Comparison of ENCODE assay signal across 22 cellular contexts in the genomic region with DNA sequence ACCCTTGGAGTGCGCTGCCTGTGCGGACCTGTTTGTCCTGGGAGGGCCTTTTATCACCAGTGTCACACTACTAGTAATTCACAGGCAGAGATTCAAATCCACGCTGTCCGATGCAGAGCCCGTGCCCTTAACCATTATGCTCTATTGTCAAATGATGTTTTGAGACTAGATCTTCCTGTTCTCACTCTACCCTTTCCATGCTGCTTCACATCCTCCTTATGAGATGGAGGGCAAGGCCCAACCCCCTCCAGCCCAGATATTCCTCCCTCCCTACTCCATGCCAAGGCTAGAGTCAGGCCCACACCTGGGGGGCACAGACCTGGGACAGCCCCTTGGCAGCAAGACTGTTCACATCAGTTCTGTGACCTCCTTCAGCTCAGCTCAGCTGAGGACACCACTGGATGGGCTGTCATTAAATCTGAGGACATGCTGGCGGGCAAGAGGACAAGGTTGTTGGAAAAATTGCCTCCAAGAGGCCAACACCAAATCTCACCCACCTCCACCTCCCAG.
"Had no signal": no experiment of that assay in that cellular context is flagged by ENCODE, and none has a peak within 500 bp of the region (broad histone marks: within the 10 kb centered on the region; RNA-seq: fewer than 3 reads in every experiment).

No MANE protein-coding gene starts in this region.

- H3K36me3 Mint-ChIP-seq: immature natural killer cell; mesothelial cell of epicardium; naive B cell; natural killer cell; stimulated activated effector memory CD8-positive, alpha-beta T cell treated with anti-CD3 and anti-CD28 coated beads, Interleukin-12 subunit alpha, Interleukin-12 subunit beta, amount 100 ng/mL, for 72 hours had no signal

- H3K4me1 Mint-ChIP-seq: immature natural killer cell; mesothelial cell of epicardium; naive B cell; stimulated activated effector memory CD8-positive, alpha-beta T cell treated with anti-CD3 and anti-CD28 coated beads, Interleukin-12 subunit alpha, Interleukin-12 subunit beta, amount 100 ng/mL, for 72 hours had no signal

- H3K4me3 ChIP-seq: left ventricle myocardium inferior, lung, ovary, right atrium auricular region, right lobe of liver, smooth muscle cell, suprapubic skin, tibial nerve, upper lobe of left lung had no signal

- H3K4me3 Mint-ChIP-seq: immature natural killer cell; mesothelial cell of epicardium; natural killer cell; nephron progenitor cell; stimulated activated effector memory CD8-positive, alpha-beta T cell treated with anti-CD3 and anti-CD28 coated beads, Interleukin-12 subunit alpha, Interleukin-12 subunit beta, amount 100 ng/mL, for 72 hours; stimulated activated naive CD8-positive, alpha-beta T cell treated with anti-CD3 and anti-CD28 coated beads, Interleukin-15, Interleukin-2, amounts not matched to agents 100 ng/mL and 50 ng/mL, for 24 hours had no signal

- H3K4me1 ChIP-seq: left ventricle myocardium inferior, right atrium auricular region, right lobe of liver, suprapubic skin, tibial nerve, upper lobe of left lung had no signal

- H3K9me3 ChIP-seq: left ventricle myocardium inferior, ovary, right atrium auricular region, right lobe of liver, suprapubic skin, tibial nerve, upper lobe of left lung had no signal

- FAIRE-seq: islet of Langerhans had no signal

- H3K27ac ChIP-seq: left ventricle myocardium inferior, ovary, right atrium auricular region, right lobe of liver, suprapubic skin, tibial nerve, upper lobe of left lung had no signal

- H3K27ac Mint-ChIP-seq: immature natural killer cell; mesothelial cell of epicardium; naive B cell; natural killer cell; nephron progenitor cell; progenitor cell of endocrine pancreas; stimulated activated effector memory CD8-positive, alpha-beta T cell treated with anti-CD3 and anti-CD28 coated beads, Interleukin-12 subunit alpha, Interleukin-12 subunit beta, amount 100 ng/mL, for 72 hours; stimulated activated naive CD8-positive, alpha-beta T cell treated with anti-CD3 and anti-CD28 coated beads, Interleukin-15, Interleukin-2, amounts not matched to agents 100 ng/mL and 50 ng/mL, for 24 hours had no signal

- DNase-seq: hippocampal formation; immature natural killer cell; left ventricle myocardium inferior; mesendoderm; naive B cell; natural killer cell; nephron progenitor cell; ovary; right lobe of liver; stimulated activated CD4-positive, alpha-beta T cell treated with anti-CD3 and anti-CD28 coated beads, Interleukin-4, amount 100 ng/mL, for 24 hours; stimulated activated naive CD4-positive, alpha-beta T cell had no signal

- ATAC-seq: natural killer cell; right lobe of liver; stimulated activated effector memory CD8-positive, alpha-beta T cell treated with anti-CD3 and anti-CD28 coated beads, Interleukin-12 subunit alpha, Interleukin-12 subunit beta, amount 100 ng/mL, for 72 hours had no signal

- H3K36me3 ChIP-seq: left ventricle myocardium inferior, ovary, right atrium auricular region, right lobe of liver, suprapubic skin, upper lobe of left lung had no signal

- H3K27me3 ChIP-seq: ovary, right atrium auricular region, right lobe of liver, tibial nerve, upper lobe of left lung had no signal

- H3K4me2 ChIP-seq: smooth muscle cell had no signal

- H3K9me3 Mint-ChIP-seq: immature natural killer cell; mesothelial cell of epicardium; naive B cell; natural killer cell; nephron progenitor cell; stimulated activated effector memory CD8-positive, alpha-beta T cell treated with anti-CD3 and anti-CD28 coated beads, Interleukin-12 subunit alpha, Interleukin-12 subunit beta, amount 100 ng/mL, for 72 hours; stimulated activated naive CD8-positive, alpha-beta T cell treated with anti-CD3 and anti-CD28 coated beads, Interleukin-15, Interleukin-2, amounts not matched to agents 100 ng/mL and 50 ng/mL, for 24 hours had no signal
